ENCODE assay signal across 8 cellular contexts in the genomic region with DNA sequence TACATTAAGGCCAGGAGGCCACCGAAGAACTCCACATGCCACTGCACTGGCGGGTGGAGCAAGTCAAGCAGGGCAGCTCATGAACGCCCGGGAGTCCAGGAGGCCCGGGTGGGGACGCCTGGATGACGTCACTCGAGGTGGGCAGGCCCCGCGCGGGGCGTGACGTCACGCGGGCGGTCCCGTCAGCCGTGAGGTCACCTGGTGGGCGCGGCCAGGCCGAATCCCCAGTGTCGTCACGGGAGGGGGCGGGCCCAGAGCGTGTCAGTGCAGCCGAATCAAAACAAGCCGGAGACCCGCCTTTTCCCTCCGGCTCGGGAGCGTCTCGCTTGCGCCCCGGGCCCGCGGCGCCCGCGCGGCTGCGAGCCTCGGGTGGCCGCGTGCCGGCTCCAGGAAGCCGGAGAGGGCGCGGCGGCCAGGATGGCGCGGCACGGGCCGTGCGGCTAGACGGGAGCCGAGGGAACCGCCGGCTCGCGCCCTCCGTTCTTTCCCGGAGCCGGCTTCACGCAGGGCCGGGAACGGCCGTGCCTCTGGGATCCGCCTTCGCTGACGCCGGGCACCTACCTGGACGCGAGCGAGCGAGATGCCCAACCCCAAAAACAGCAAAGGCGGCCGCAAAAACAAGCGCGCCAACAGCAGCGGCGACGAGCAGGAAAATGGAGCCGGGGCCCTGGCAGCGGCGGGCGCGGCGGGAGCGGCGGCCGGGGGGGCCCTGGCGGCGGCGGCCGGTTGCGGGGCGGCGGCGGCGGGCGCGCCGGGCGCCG. TPM values are rescaled to one million over a fixed set of nuclear protein-coding genes. Genes with fewer than 3 reads are reported as not detected.
DNase-seq lines count a peak whose midpoint lies in the region; ATAC-seq and TF ChIP-seq lines count a peak whose summit lies in the region.

Gene HECA (plus strand): TSS at position 264 of the 761 bp plus-strand sequence. CDS start 317 bp downstream, at position 581.

- 1% methylated on average over 66 to 103 of the region's 105 CpGs for WGBS in psoas muscle, 3 donors
- WGBS in urinary bladder, result under 1% methylated on average over 105 of the region's 105 CpGs

- H3K36me3 ChIP-seq in right atrium auricular region, result no peaks in the 10 kb centered on the region
- H3K36me3 ChIP-seq in psoas muscle (ENCODE audit: insufficient read depth in 1 of 2, low read depth in 1 of 2), result no peaks in the 10 kb centered on the region
- peaks cover 2% of the 10 kb centered on the region for H3K36me3 ChIP-seq in urinary bladder (ENCODE audit: insufficient read depth)

- H3K27me3 ChIP-seq in right atrium auricular region (no peaks in the 10 kb centered on the region), psoas muscle (ENCODE audit: insufficient read depth in 3 of 3, low read length in 2 of 3) (no peaks in the 10 kb centered on the region)

- peak within 1 kb of the TSS; percentile 82 to 91 for H3K4me3 ChIP-seq in right atrium auricular region
- peak within 1 kb of the TSS; percentile 89 for H3K4me3 ChIP-seq in psoas muscle
- H3K4me3 ChIP-seq in urinary bladder (ENCODE audit: low read depth, low read length), result peak within 1 kb of the TSS; percentile 98

- H3K4me1 ChIP-seq in right atrium auricular region, result peaks cover 0 to 53% of the 10 kb centered on the region in 2 donors
- H3K4me1 ChIP-seq in psoas muscle, result peaks cover 28% of the 10 kb centered on the region
- H3K4me1 ChIP-seq in urinary bladder (ENCODE audit: insufficient read depth), result no peaks in the 10 kb centered on the region

- intact Hi-C loops in T-helper 2 cell treated with Interferon-gamma antibody and Interleukin-4, amounts not matched to agents 100 ng/mL and 5 ng/mL, for 36 hours (cut with micrococcal nuclease), result loop anchor here (1.0 to 10.0 kb wide), 6 partner anchors 10 to 362 kb away; partner anchors contain the start of genes ABRACL, CCDC28A and CITED2
- intact Hi-C loops in psoas muscle (cut with DNase I), result loop anchor here in 1 of 2 donors (5.0 to 10.0 kb wide), 2 partner anchors 82 to 230 kb away; no protein-coding TSS in a partner anchor

- ATAC-seq in GM18502 (IDR thresholded peaks at IDR 0.05; ENCODE audit: poor library complexity, unreplicated experiment) (peak; percentile 89), HG02943 (IDR thresholded peaks at IDR 0.05; ENCODE audit: low read depth, unreplicated experiment) (peak; percentile 78), psoas muscle (peak; percentile 93 to 95 (median 94))

- peak; percentile 71 to 85 for DNase-seq in NCI-H187 (lab: John Stamatoyannopoulos, UW)
- DNase-seq in anterior cingulate cortex (lab: John Stamatoyannopoulos, UW), result peak in 57 of 58 donors; percentile 39 to 98 (median 90)
- DNase-seq in right atrium auricular region (ENCODE audit: low spot score), result peak; percentile 99
- peak; percentile 98 to 99 for DNase-seq in psoas muscle

- no peak for TF ChIP-seq CTCF in right atrium auricular region (IDR thresholded peaks at IDR 0.05)
- no peak for TF ChIP-seq CTCF in psoas muscle (IDR thresholded peaks at IDR 0.05)

- H3K9me3 ChIP-seq in right atrium auricular region (no peaks in the 10 kb centered on the region), psoas muscle (no peaks in the 10 kb centered on the region)

- peak within 1 kb of the TSS; percentile 96 to 97 for H3K27ac ChIP-seq in right atrium auricular region
- H3K27ac ChIP-seq in psoas muscle, result peak within 1 kb of the TSS; percentile 89
- H3K27ac ChIP-seq in urinary bladder (ENCODE audit: low read depth), result peak within 1 kb of the TSS; percentile 98

RNA-seq across cellular contexts. Expression of gene HECA, which starts in this region (rescaled TPM):
- 38.0 and 40.0 TPM in 2 replicates for total RNA-seq in T-helper 2 cell treated with Interferon-gamma antibody and Interleukin-4, amounts not matched to agents 100 ng/mL and 5 ng/mL, for 36 hours
- total RNA-seq in right atrium auricular region (10 to 100 TPM; 43.4 to 51.1 TPM), psoas muscle (10 to 100 TPM; 30.8 to 39.7 (median 33.8) TPM), urinary bladder (35.2 TPM)
- polyA plus RNA-seq in psoas muscle (10 to 100 TPM in 2 of 3 donors, 1 to 10 TPM in 1; 4.5 to 36.3 (median 16.0) TPM), urinary bladder (12.5 TPM)

Comparison
In these comparisons a context has a peak if more than half of its experiments do, and no peak if none do; other contexts are left out.
1. Peak in every context shown above with its lines: DNase-seq, ATAC-seq, H3K4me3 ChIP-seq and H3K27ac ChIP-seq.